1 cellular context compared by ENCODE assay signal in genomic region chr13:63463782-63464610, GRCh38.
TF ChIP-seq lines count a peak whose summit lies in the region.

No MANE protein-coding gene starts in this region.

TF ChIP-seq in GM23338, 12 proteins besides CTCF, POLR2A, EP300 and RAD21 (continued from another document):
- TF ChIP-seq REST (IDR thresholded peaks at IDR 0.05; ENCODE audit: unreplicated experiment) (no peak), EZH2 (IDR thresholded peaks at IDR 0.05; ENCODE audit: low read depth, unreplicated experiment) (no peak), ZNF331 (CRISPR knock-in tag; IDR thresholded peaks at IDR 0.05; ENCODE audit: low read depth) (no peak), CREB1 (CRISPR knock-in tag; IDR thresholded peaks at IDR 0.05; ENCODE audit: low read depth) (no peak), ETS1 (IDR thresholded peaks at IDR 0.05) (no peak)
